In the genomic region with DNA sequence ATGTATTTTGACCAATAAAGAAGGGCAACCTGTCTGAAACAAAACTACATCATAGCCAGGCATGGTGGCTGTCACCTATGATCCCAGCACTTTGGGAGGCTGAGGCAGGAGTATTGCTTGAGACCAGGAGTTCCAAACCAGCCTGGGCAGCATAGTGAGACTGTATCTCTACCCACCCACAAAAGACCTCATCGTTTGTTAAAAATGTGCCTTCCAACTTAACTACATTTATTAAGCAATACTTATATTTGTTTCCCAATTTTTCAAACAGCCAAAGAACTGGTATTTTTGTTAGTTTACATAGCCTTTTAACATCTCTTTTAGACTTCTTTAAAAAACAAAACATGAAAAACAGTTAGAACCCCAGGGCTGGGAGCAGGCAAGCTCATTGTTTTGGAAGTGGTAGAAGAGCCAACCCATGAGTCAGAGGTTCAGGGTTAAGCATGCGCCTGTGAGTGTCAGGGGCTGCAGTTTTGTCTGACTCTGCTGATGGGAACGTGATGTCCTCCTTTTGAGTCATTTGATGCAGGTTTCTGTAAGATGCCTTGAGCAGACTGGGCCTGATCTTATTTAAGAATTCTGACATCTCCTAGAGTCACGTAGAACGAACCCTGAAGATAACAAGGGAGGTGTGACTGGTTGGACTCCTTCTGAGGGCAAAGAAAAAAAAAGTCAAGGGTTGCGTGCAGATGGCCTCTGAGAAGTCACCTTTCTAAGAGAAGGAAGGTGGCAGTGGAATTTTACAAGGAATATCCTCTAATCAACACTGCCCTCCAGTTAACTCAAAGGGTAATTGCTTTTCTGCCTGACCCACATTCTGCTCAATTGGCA, we compare ENCODE assay signal across 1 cellular context.
TF ChIP-seq lines count a peak whose summit lies in the region.

No MANE protein-coding gene starts in this region.

TF ChIP-seq in SK-N-SH, 30 proteins besides CTCF, POLR2A, EP300 and RAD21 (continued from another document):
- TF ChIP-seq CHD2 (IDR thresholded peaks at IDR 0.05; ENCODE audit: low read length, partially characterized antibody): no peak
- TF ChIP-seq, protein P1, sequence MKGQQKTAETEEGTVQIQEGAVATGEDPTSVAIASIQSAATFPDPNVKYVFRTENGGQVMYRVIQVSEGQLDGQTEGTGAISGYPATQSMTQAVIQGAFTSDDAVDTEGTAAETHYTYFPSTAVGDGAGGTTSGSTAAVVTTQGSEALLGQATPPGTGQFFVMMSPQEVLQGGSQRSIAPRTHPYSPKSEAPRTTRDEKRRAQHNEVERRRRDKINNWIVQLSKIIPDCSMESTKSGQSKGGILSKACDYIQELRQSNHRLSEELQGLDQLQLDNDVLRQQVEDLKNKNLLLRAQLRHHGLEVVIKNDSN (IDR thresholded peaks at IDR 0.05; ENCODE audit: borderline replicate concordance, low read depth): no peak
- TF ChIP-seq JUND (IDR thresholded peaks at IDR 0.05): peak; percentile 40; the same call in 1 of the 2 replicates
- TF ChIP-seq, protein P2, sequence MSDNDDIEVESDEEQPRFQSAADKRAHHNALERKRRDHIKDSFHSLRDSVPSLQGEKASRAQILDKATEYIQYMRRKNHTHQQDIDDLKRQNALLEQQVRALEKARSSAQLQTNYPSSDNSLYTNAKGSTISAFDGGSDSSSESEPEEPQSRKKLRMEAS (IDR thresholded peaks at IDR 0.05; ENCODE audit: low read depth): no peak
- TF ChIP-seq NRF1 (IDR thresholded peaks at IDR 0.05; ENCODE audit: low read depth, low read length): peak; percentile 25; the same call in 1 of the 2 replicates
- TF ChIP-seq, protein P3, sequence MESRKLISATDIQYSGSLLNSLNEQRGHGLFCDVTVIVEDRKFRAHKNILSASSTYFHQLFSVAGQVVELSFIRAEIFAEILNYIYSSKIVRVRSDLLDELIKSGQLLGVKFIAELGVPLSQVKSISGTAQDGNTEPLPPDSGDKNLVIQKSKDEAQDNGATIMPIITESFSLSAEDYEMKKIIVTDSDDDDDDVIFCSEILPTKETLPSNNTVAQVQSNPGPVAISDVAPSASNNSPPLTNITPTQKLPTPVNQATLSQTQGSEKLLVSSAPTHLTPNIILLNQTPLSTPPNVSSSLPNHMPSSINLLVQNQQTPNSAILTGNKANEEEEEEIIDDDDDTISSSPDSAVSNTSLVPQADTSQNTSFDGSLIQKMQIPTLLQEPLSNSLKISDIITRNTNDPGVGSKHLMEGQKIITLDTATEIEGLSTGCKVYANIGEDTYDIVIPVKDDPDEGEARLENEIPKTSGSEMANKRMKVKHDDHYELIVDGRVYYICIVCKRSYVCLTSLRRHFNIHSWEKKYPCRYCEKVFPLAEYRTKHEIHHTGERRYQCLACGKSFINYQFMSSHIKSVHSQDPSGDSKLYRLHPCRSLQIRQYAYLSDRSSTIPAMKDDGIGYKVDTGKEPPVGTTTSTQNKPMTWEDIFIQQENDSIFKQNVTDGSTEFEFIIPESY (IDR thresholded peaks at IDR 0.05; ENCODE audit: borderline replicate concordance, low read depth): no peak
- TF ChIP-seq MEF2A (IDR thresholded peaks at IDR 0.05; ENCODE audit: borderline replicate concordance, low read depth): no peak
- no peak for TF ChIP-seq SIN3A (IDR thresholded peaks at IDR 0.05; ENCODE audit: borderline replicate concordance, low read depth, low read length)
- no peak for TF ChIP-seq FOXJ3 (CRISPR knock-in tag; IDR thresholded peaks at IDR 0.05)
- no peak for TF ChIP-seq GABPA (IDR thresholded peaks at IDR 0.05; ENCODE audit: low read depth)
- no peak for TF ChIP-seq TEAD4 (IDR thresholded peaks at IDR 0.05; ENCODE audit: borderline replicate concordance, insufficient read depth)
- TF ChIP-seq NFIC (IDR thresholded peaks at IDR 0.05; ENCODE audit: borderline replicate concordance): peak; percentile 23; the same call in 1 of the 2 replicates
- TF ChIP-seq, protein P4, sequence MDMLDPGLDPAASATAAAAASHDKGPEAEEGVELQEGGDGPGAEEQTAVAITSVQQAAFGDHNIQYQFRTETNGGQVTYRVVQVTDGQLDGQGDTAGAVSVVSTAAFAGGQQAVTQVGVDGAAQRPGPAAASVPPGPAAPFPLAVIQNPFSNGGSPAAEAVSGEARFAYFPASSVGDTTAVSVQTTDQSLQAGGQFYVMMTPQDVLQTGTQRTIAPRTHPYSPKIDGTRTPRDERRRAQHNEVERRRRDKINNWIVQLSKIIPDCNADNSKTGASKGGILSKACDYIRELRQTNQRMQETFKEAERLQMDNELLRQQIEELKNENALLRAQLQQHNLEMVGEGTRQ (IDR thresholded peaks at IDR 0.05; ENCODE audit: borderline replicate concordance, low read depth, low read length): no peak
- no peak for TF ChIP-seq ELF1 (IDR thresholded peaks at IDR 0.05)
- TF ChIP-seq RXRA (IDR thresholded peaks at IDR 0.05; ENCODE audit: borderline replicate concordance, low read depth): no peak
- no peak for TF ChIP-seq POLR2AphosphoS5 (IDR thresholded peaks at IDR 0.05; ENCODE audit: low read depth, low read length)
